In genomic region chr3:126456766-126457388, GRCh38 we compare ENCODE assay signal across 19 cellular contexts.
"Had no signal": no experiment of that assay in that cellular context is flagged by ENCODE, and none has a peak within 500 bp of the region (broad histone marks: within the 10 kb centered on the region; RNA-seq: fewer than 3 reads in every experiment).

No MANE protein-coding gene starts in this region.

- H3K27ac Mint-ChIP-seq: activated CD8-positive, alpha-beta memory T cell treated with anti-CD3 and anti-CD28 coated beads, Interleukin-2, amount 10 ng/mL, durations not matched to agents 7 days and 5 days; activated naive CD8-positive, alpha-beta T cell treated with anti-CD3 and anti-CD28 coated beads, Interleukin-2, amount 50 U/mL, for 24 hours; activated T-cell treated with anti-CD3 and anti-CD28 coated beads, Interleukin-2, amount 50 U/mL, for 24 hours; T-helper 1 cell treated with Interleukin-12 subunit alpha and Interleukin-12 subunit beta and Interleukin-4 antibody, amounts not matched to agents 30 μg/mL and 1 μg/mL, for 36 hours; type B pancreatic cell had no signal

- H3K9me3 Mint-ChIP-seq: activated naive CD8-positive, alpha-beta T cell treated with anti-CD3 and anti-CD28 coated beads, Interleukin-2, amount 50 U/mL, for 24 hours; activated T-cell treated with anti-CD3 and anti-CD28 coated beads, Interleukin-2, amount 50 U/mL, for 24 hours; immature natural killer cell; naive thymus-derived CD8-positive, alpha-beta T cell; T-helper 1 cell treated with Interleukin-12 subunit alpha and Interleukin-12 subunit beta and Interleukin-4 antibody, amounts not matched to agents 30 μg/mL and 1 μg/mL, for 36 hours; type B pancreatic cell had no signal

- ATAC-seq: activated CD8-positive, alpha-beta memory T cell treated with anti-CD3 and anti-CD28 coated beads, Interleukin-2, amount 10 ng/mL, durations not matched to agents 7 days and 5 days; activated naive CD8-positive, alpha-beta T cell treated with anti-CD3 and anti-CD28 coated beads, Interleukin-2, amount 50 U/mL, for 24 hours; left colon; mucosa of descending colon had no signal

- H3K4me3 Mint-ChIP-seq: activated CD8-positive, alpha-beta memory T cell treated with anti-CD3 and anti-CD28 coated beads, Interleukin-2, amount 10 ng/mL, durations not matched to agents 7 days and 5 days; activated naive CD8-positive, alpha-beta T cell treated with anti-CD3 and anti-CD28 coated beads, Interleukin-2, amount 50 U/mL, for 24 hours; activated T-cell treated with anti-CD3 and anti-CD28 coated beads, Interleukin-2, amount 50 U/mL, for 24 hours; immature natural killer cell; naive thymus-derived CD8-positive, alpha-beta T cell; T-helper 1 cell treated with Interleukin-12 subunit alpha and Interleukin-12 subunit beta and Interleukin-4 antibody, amounts not matched to agents 30 μg/mL and 1 μg/mL, for 36 hours; type B pancreatic cell had no signal

- H3K27me3 Mint-ChIP-seq: activated CD8-positive, alpha-beta memory T cell treated with anti-CD3 and anti-CD28 coated beads, Interleukin-2, amount 10 ng/mL, durations not matched to agents 7 days and 5 days; activated naive CD8-positive, alpha-beta T cell treated with anti-CD3 and anti-CD28 coated beads, Interleukin-2, amount 50 U/mL, for 24 hours; activated T-cell treated with anti-CD3 and anti-CD28 coated beads, Interleukin-2, amount 50 U/mL, for 24 hours; naive thymus-derived CD8-positive, alpha-beta T cell; type B pancreatic cell had no signal

- DNase-seq: activated CD4-positive, alpha-beta T cell treated with anti-CD3 and anti-CD28 coated beads for 1 hour; activated CD4-positive, alpha-beta T cell treated with anti-CD3 and anti-CD28 coated beads, Interleukin-2, amount 50 U/mL, for 48 hours; activated CD8-positive, alpha-beta memory T cell treated with anti-CD3 and anti-CD28 coated beads, Interleukin-2, amount 10 ng/mL, durations not matched to agents 7 days and 5 days; activated gamma-delta T cell; activated naive CD8-positive, alpha-beta T cell treated with anti-CD3 and anti-CD28 coated beads, Interleukin-2, amount 50 U/mL, for 24 hours; activated T-cell treated with anti-CD3 and anti-CD28 coated beads, Interleukin-2, amount 50 U/mL, for 24 hours; esophagus squamous epithelium; foreskin fibroblast; immature natural killer cell; mammary epithelial cell; mucosa of descending colon; SK-N-SH; stimulated activated CD4-positive, alpha-beta T cell treated with anti-CD3 and anti-CD28 coated beads, Interleukin-2, amount 100 ng/mL, for 24 hours; stimulated activated naive CD4-positive, alpha-beta T cell; substantia nigra had no signal

- H3K4me1 Mint-ChIP-seq: activated CD8-positive, alpha-beta memory T cell treated with anti-CD3 and anti-CD28 coated beads, Interleukin-2, amount 10 ng/mL, durations not matched to agents 7 days and 5 days; activated naive CD8-positive, alpha-beta T cell treated with anti-CD3 and anti-CD28 coated beads, Interleukin-2, amount 50 U/mL, for 24 hours had no signal
